In genomic region chr5:56093970-56094369, GRCh38 we compare ENCODE assay signal across 22 cellular contexts.
"Had no signal": no experiment of that assay in that cellular context is flagged by ENCODE, and none has a peak within 500 bp of the region (broad histone marks: within the 10 kb centered on the region; RNA-seq: fewer than 3 reads in every experiment).

No MANE protein-coding gene starts in this region.

- H3K27ac Mint-ChIP-seq: activated B cell treated with CpG ODN at 0.5 μM for 24 hours; activated naive CD8-positive, alpha-beta T cell treated with anti-CD3 and anti-CD28 coated beads, Interleukin-2, amount 10 ng/mL, durations not matched to agents 7 days and 5 days; activated T-cell treated with anti-CD3 and anti-CD28 coated beads, Interleukin-2, amount 50 U/mL, for 72 hours; stimulated activated effector memory CD8-positive, alpha-beta T cell treated with anti-CD3 and anti-CD28 coated beads, Interleukin-12 subunit alpha, Interleukin-12 subunit beta, amount 100 ng/mL, for 72 hours; T-helper 2 cell treated with Interferon-gamma antibody and Interleukin-4, amounts not matched to agents 5 μg/mL and 100 μg/mL, for 36 hours had no signal

- ATAC-seq: mucosa of descending colon, upper lobe of right lung had no signal

- H3K4me3 ChIP-seq: coronary artery, dorsolateral prefrontal cortex, left ventricle myocardium inferior, lung, mucosa of descending colon, ovary, prostate gland, sigmoid colon, suprapubic skin, tibial artery, upper lobe of right lung had no signal

- H3K4me3 Mint-ChIP-seq: activated B cell treated with CpG ODN at 0.5 μM for 24 hours; activated naive CD8-positive, alpha-beta T cell treated with anti-CD3 and anti-CD28 coated beads, Interleukin-2, amount 10 ng/mL, durations not matched to agents 7 days and 5 days; nephron progenitor cell; stimulated activated effector memory CD8-positive, alpha-beta T cell treated with anti-CD3 and anti-CD28 coated beads, Interleukin-12 subunit alpha, Interleukin-12 subunit beta, amount 100 ng/mL, for 72 hours; T-helper 2 cell treated with Interferon-gamma antibody and Interleukin-4, amounts not matched to agents 5 μg/mL and 100 μg/mL, for 36 hours had no signal

- H3K27me3 ChIP-seq: brain microvascular endothelial cell, dorsolateral prefrontal cortex, ovary, sigmoid colon, suprapubic skin, tibial artery, upper lobe of right lung had no signal

- H3K36me3 Mint-ChIP-seq: stimulated activated effector memory CD8-positive, alpha-beta T cell treated with anti-CD3 and anti-CD28 coated beads, Interleukin-12 subunit alpha, Interleukin-12 subunit beta, amount 100 ng/mL, for 72 hours had no signal

- H3K4me1 ChIP-seq: prostate gland, sigmoid colon had no signal

- H3K9me3 ChIP-seq: left ventricle myocardium inferior, mucosa of descending colon, ovary, prostate gland, sigmoid colon, suprapubic skin, tibial artery, upper lobe of right lung had no signal

- H3K36me3 ChIP-seq: brain microvascular endothelial cell, left ventricle myocardium inferior, ovary, prostate gland, sigmoid colon, suprapubic skin, tibial artery, upper lobe of right lung had no signal

- H3K9me3 Mint-ChIP-seq: activated B cell treated with CpG ODN at 0.5 μM for 24 hours; activated naive CD8-positive, alpha-beta T cell treated with anti-CD3 and anti-CD28 coated beads, Interleukin-2, amount 10 ng/mL, durations not matched to agents 7 days and 5 days; nephron progenitor cell; stimulated activated effector memory CD8-positive, alpha-beta T cell treated with anti-CD3 and anti-CD28 coated beads, Interleukin-12 subunit alpha, Interleukin-12 subunit beta, amount 100 ng/mL, for 72 hours had no signal

- H3K27me3 Mint-ChIP-seq: activated naive CD8-positive, alpha-beta T cell treated with anti-CD3 and anti-CD28 coated beads, Interleukin-2, amount 10 ng/mL, durations not matched to agents 7 days and 5 days had no signal

- H3K27ac ChIP-seq: brain microvascular endothelial cell, coronary artery, dorsolateral prefrontal cortex, left ventricle myocardium inferior, ovary, prostate gland, sigmoid colon, suprapubic skin, tibial artery, upper lobe of right lung had no signal

- DNase-seq: activated B cell treated with CpG ODN at 0.5 μM for 24 hours; activated effector memory CD4-positive, alpha-beta T cell treated with Interleukin-2 at 50 U/mL for 16 hours; activated naive CD8-positive, alpha-beta T cell treated with anti-CD3 and anti-CD28 coated beads, Interleukin-2, amount 10 ng/mL, durations not matched to agents 7 days and 5 days; amniotic stem cell; brain microvascular endothelial cell; dorsolateral prefrontal cortex; left ventricle myocardium inferior; mucosa of descending colon; nephron progenitor cell; ovary; retina; sigmoid colon; small intestine; tibial artery; upper lobe of right lung had no signal
